ENCODE assay signal across 8 cellular contexts in genomic region chr1:23777979-23778814, GRCh38. TPM values are rescaled to one million over a fixed set of nuclear protein-coding genes. Genes with fewer than 3 reads are reported as not detected.
DNase-seq lines count a peak whose midpoint lies in the region; ATAC-seq and TF ChIP-seq lines count a peak whose summit lies in the region.

A gene with protein sequence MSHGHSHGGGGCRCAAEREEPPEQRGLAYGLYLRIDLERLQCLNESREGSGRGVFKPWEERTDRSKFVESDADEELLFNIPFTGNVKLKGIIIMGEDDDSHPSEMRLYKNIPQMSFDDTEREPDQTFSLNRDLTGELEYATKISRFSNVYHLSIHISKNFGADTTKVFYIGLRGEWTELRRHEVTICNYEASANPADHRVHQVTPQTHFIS (plus strand): TSS chr1:23778418. CDS start chr1:23778516, 98 bp downstream.

- TF ChIP-seq POLR2A in GM19099 (IDR thresholded peaks at IDR 0.05; ENCODE audit: extremely low read depth, insufficient read length, low read depth): peak; percentile 95

- TF ChIP-seq CTCF in AG09309 (IDR thresholded peaks at IDR 0.05; ENCODE audit: control insufficient read depth, insufficient read depth, low read depth, low read length, missing control alignments) (no peak), colonic mucosa (IDR thresholded peaks at IDR 0.05) (no peak)

- peak within 1 kb of the TSS; percentile 58 for H3K4me3 ChIP-seq in AG09309 (ENCODE audit: control insufficient read depth, low read depth, low read length)
- H3K4me3 ChIP-seq in colonic mucosa: peak within 1 kb of the TSS; percentile 86

- intact Hi-C loops in colonic mucosa (cut with DNase I): no loop called here

- H3K27ac ChIP-seq in colonic mucosa: peak within 1 kb of the TSS; percentile 77

- no peaks in the 10 kb centered on the region for H3K36me3 ChIP-seq in colonic mucosa

- DNase-seq in AG09309 (ENCODE audit: low read depth): no peak
- DNase-seq in NCI-H526 treated with DMSO at 0.1 percent for 48 hours (lab: John Stamatoyannopoulos, UW): peak; percentile 82
- DNase-seq in activated CD4-positive, alpha-beta T cell treated with anti-CD3 and anti-CD28 coated beads for 48 hours: peak; percentile 87
- peak; percentile 86 for DNase-seq in colonic mucosa
- DNase-seq in left kidney (ENCODE audit: low read depth, low spot score): peak; percentile 95
- DNase-seq in stimulated activated CD4-positive, alpha-beta T cell treated with anti-CD3 and anti-CD28 coated beads, Interleukin-1b, Interleukin-23, amount 100 ng/mL, for 48 hours: peak; percentile 85

- peak within 1 kb of the TSS; percentile 91 to 99 for H3K9ac ChIP-seq in colonic mucosa (ENCODE audit: low read depth in 2 of 2, low read length in 2 of 2)

- no peaks in the 10 kb centered on the region for H3K27me3 ChIP-seq in colonic mucosa

- H3K9me3 ChIP-seq in colonic mucosa: no peaks in the 10 kb centered on the region

- ATAC-seq in HG03460 (IDR thresholded peaks at IDR 0.05; ENCODE audit: unreplicated experiment): peak; percentile 55

- peaks cover 5% of the 10 kb centered on the region for H3K4me1 ChIP-seq in colonic mucosa

RNA-seq across cellular contexts. Expression of the gene that starts here (rescaled TPM):
- total RNA-seq in colonic mucosa: 10 to 100 TPM; 51.5 to 51.6 TPM
